25 cellular contexts compared by ENCODE assay signal in the genomic region with DNA sequence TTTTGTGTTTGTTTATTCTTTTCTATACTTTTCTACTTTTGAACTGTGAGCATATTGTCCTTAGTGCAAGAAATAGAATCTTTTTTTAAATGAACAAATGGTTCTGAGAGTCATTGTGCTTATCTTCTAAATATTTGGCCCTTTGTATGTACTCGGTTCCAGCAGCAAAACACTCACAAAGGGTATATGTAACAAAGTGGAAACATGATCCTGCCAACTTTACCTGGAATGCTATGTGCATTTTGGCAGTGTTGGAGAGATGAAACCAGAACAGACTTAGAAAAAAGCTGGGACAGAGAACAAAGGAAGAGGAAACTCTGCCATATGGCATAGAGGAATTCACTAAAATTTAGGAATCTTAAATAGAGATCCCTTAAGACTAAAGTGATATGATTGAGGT.
"Had no signal": no experiment of that assay in that cellular context is flagged by ENCODE, and none has a peak within 500 bp of the region (broad histone marks: within the 10 kb centered on the region; RNA-seq: fewer than 3 reads in every experiment).

No MANE protein-coding gene starts in this region.

- H3K9me3 ChIP-seq: esophagus squamous epithelium, gastrocnemius medialis, transverse colon had no signal

- H3K27me3 ChIP-seq: esophagus squamous epithelium, gastrocnemius medialis, neural progenitor cell, transverse colon had no signal

- ATAC-seq: activated naive CD4-positive, alpha-beta T cell treated with anti-CD3 and anti-CD28 coated beads, Interleukin-2, amount 50 U/mL, for 72 hours; activated T-helper 17 cell treated with anti-CD3 and anti-CD28 coated beads, Interleukin-2, amount 50 U/mL, for 72 hours; gastrocnemius medialis; left colon; naive thymus-derived CD8-positive, alpha-beta T cell; stimulated activated naive B cell treated with anti-CD40 and anti-IgM and Interleukin-4, amounts not matched to agents 10 μg/mL and 1 μg/mL and 100 μg/mL, for 72 hours had no signal

- DNase-seq: activated CD4-positive, alpha-beta T cell treated with anti-CD3 and anti-CD28 coated beads for 1 hour; activated CD4-positive, alpha-beta T cell treated with anti-CD3 and anti-CD28 coated beads, Interleukin-2, amount 50 U/mL, for 1 hour; activated CD8-positive, alpha-beta memory T cell treated with anti-CD3 and anti-CD28 coated beads, Interleukin-2, amount 50 U/mL, for 4 hours; activated T-cell treated with anti-CD3 and anti-CD28 coated beads, Interleukin-2, amount 50 U/mL, for 24 hours; aorta; caudate nucleus; dermis blood vessel endothelial cell; effector memory CD4-positive, alpha-beta T cell; esophagus squamous epithelium; gastrocnemius medialis; islet precursor cell; left colon; naive thymus-derived CD8-positive, alpha-beta T cell; posterior cingulate gyrus; stimulated activated CD4-positive, alpha-beta T cell treated with anti-CD3 and anti-CD28 coated beads, Interleukin-2, amount 100 ng/mL, for 48 hours; stimulated activated CD8-positive, alpha-beta memory T cell treated with anti-CD3 and anti-CD28 coated beads, Interleukin-4, amount 100 ng/mL, for 48 hours; stimulated activated naive B cell treated with anti-CD40 and anti-IgM and Interleukin-4, amounts not matched to agents 10 μg/mL and 1 μg/mL and 100 μg/mL, for 72 hours; transverse colon had no signal

- H3K4me1 ChIP-seq: esophagus squamous epithelium, gastrocnemius medialis, neural progenitor cell, transverse colon had no signal

- H3K4me3 ChIP-seq: esophagus squamous epithelium, gastrocnemius medialis, lung, neural progenitor cell, transverse colon had no signal

- H3K4me2 ChIP-seq: neural progenitor cell had no signal

- H3K9ac ChIP-seq: neural progenitor cell had no signal

- FAIRE-seq: endothelial cell of umbilical vein, TTC549, urothelium cell line had no signal

- H3K36me3 ChIP-seq: esophagus squamous epithelium, gastrocnemius medialis, neural progenitor cell, transverse colon had no signal

- H3K27ac ChIP-seq: esophagus squamous epithelium, gastrocnemius medialis, neural progenitor cell, transverse colon had no signal

- H2AFZ ChIP-seq: neural progenitor cell had no signal
